In genomic region chr4:85823295-85823694, GRCh38 we compare ENCODE assay signal across 2 cellular contexts.
TF ChIP-seq lines count a peak whose summit lies in the region.

No MANE protein-coding gene starts in this region.

TF ChIP-seq in A549, 52 proteins besides CTCF, POLR2A, EP300 and RAD21:
- TF ChIP-seq ELK1 (IDR thresholded peaks at IDR 0.05; ENCODE audit: low read depth, low read length) = no peak
- TF ChIP-seq POLR2AphosphoS2 (conservative IDR thresholded peaks at IDR 0.05; ENCODE audit: low read length) = no peak
- no peak for TF ChIP-seq USF2 (IDR thresholded peaks at IDR 0.05)
- TF ChIP-seq CHD2 (IDR thresholded peaks at IDR 0.05; ENCODE audit: low read length, partially characterized antibody) = no peak
- TF ChIP-seq ZC3H11A (IDR thresholded peaks at IDR 0.05) = no peak
- no peak for TF ChIP-seq PBX3 (IDR thresholded peaks at IDR 0.05)

TF ChIP-seq in SK-N-SH, 30 proteins besides CTCF, POLR2A, EP300 and RAD21:
- TF ChIP-seq TCF12 (IDR thresholded peaks at IDR 0.05) = no peak
- TF ChIP-seq ZBTB33 (IDR thresholded peaks at IDR 0.05; ENCODE audit: borderline replicate concordance, low read depth) = no peak
- TF ChIP-seq MXI1 (IDR thresholded peaks at IDR 0.05; ENCODE audit: low read depth, low read length) = peak; percentile 63; the same call in 1 of the 2 replicates
- TF ChIP-seq GABPA (IDR thresholded peaks at IDR 0.05; ENCODE audit: low read depth) = no peak
- no peak for TF ChIP-seq NFIC (IDR thresholded peaks at IDR 0.05; ENCODE audit: borderline replicate concordance)
- TF ChIP-seq NRF1 (IDR thresholded peaks at IDR 0.05; ENCODE audit: low read depth, low read length) = no peak
- no peak for TF ChIP-seq JUND (IDR thresholded peaks at IDR 0.05)
- no peak for TF ChIP-seq RFX5 (IDR thresholded peaks at IDR 0.05; ENCODE audit: low read length)
- TF ChIP-seq RCOR1 (IDR thresholded peaks at IDR 0.05; ENCODE audit: low read length) = peak; percentile 37; the same call in 1 of the 2 replicates
- TF ChIP-seq GATA2 (CRISPR knock-in tag; IDR thresholded peaks at IDR 0.05) = peak; percentile 73
- TF ChIP-seq FOXJ3 (CRISPR knock-in tag; IDR thresholded peaks at IDR 0.05) = peak; percentile 49; the same call in 1 of the 2 replicates
- TF ChIP-seq FOXM1 (IDR thresholded peaks at IDR 0.05; ENCODE audit: low read depth) = no peak
- no peak for TF ChIP-seq EZH2phosphoT487 (IDR thresholded peaks at IDR 0.05; ENCODE audit: borderline replicate concordance, low read depth)
- TF ChIP-seq RXRA (IDR thresholded peaks at IDR 0.05; ENCODE audit: borderline replicate concordance, low read depth) = no peak
- no peak for TF ChIP-seq MEF2A (IDR thresholded peaks at IDR 0.05; ENCODE audit: borderline replicate concordance, low read depth)
- TF ChIP-seq MAX (IDR thresholded peaks at IDR 0.05; ENCODE audit: low read depth) = no peak
- TF ChIP-seq SMC3 (IDR thresholded peaks at IDR 0.05; ENCODE audit: low read depth, low read length) = no peak
- TF ChIP-seq REST (IDR thresholded peaks at IDR 0.05; ENCODE audit: low read depth, low read length) = no peak
- TF ChIP-seq ELF1 (IDR thresholded peaks at IDR 0.05) = no peak
- TF ChIP-seq TAF1 (IDR thresholded peaks at IDR 0.05; ENCODE audit: borderline replicate concordance, low read depth, low read length) = no peak
- TF ChIP-seq PBX3 (IDR thresholded peaks at IDR 0.05) = no peak
- no peak for TF ChIP-seq USF1 (IDR thresholded peaks at IDR 0.05; ENCODE audit: borderline replicate concordance, low read depth)
- TF ChIP-seq IRF3 (IDR thresholded peaks at IDR 0.05; ENCODE audit: low read depth, low read length) = no peak
- TF ChIP-seq USF2 (IDR thresholded peaks at IDR 0.05; ENCODE audit: borderline replicate concordance, low read depth, low read length) = no peak
- TF ChIP-seq YY1 (IDR thresholded peaks at IDR 0.05; ENCODE audit: low read depth) = no peak
- no peak for TF ChIP-seq POLR2AphosphoS5 (IDR thresholded peaks at IDR 0.05; ENCODE audit: low read depth, low read length)
- no peak for TF ChIP-seq TEAD4 (IDR thresholded peaks at IDR 0.05; ENCODE audit: borderline replicate concordance, insufficient read depth)
- TF ChIP-seq CHD2 (IDR thresholded peaks at IDR 0.05; ENCODE audit: low read length, partially characterized antibody) = no peak
- no peak for TF ChIP-seq FOSL2 (IDR thresholded peaks at IDR 0.05; ENCODE audit: borderline replicate concordance, low read depth)
